8 cellular contexts compared by ENCODE assay signal in genomic region chr9:134456740-134457315, GRCh38.
DNase-seq lines count a peak whose midpoint lies in the region; ATAC-seq and TF ChIP-seq lines count a peak whose summit lies in the region.

No MANE protein-coding gene starts in this region.

- peaks cover under 1% of the 10 kb centered on the region for H3K27me3 Mint-ChIP-seq in T-helper 17 cell

- peak overlapping the region; percentile 94 for H3K4me3 Mint-ChIP-seq in T-helper 17 cell

- peak overlapping the region; percentile 86 for H3K27ac Mint-ChIP-seq in T-helper 17 cell

- H3K4me1 ChIP-seq in BLaER1 treated with 17β-estradiol and CSF1 and Interleukin-3, amounts not matched to agents 10 nM and 100 nM, result peaks cover 63 to 90% (median 88%) of the 10 kb centered on the region in 10 experiments
- H3K4me1 ChIP-seq in esophagus (ENCODE audit: control insufficient read depth in 2 of 2, insufficient read depth in 2 of 2, low read length in 1 of 2) (peaks cover 3 to 12% of the 10 kb centered on the region in 2 donors), prostate gland (replicated peaks) (peaks cover 11% of the 10 kb centered on the region)

- H3K4me3 ChIP-seq in BLaER1 treated with 17β-estradiol and CSF1 and Interleukin-3, amounts not matched to agents 10 nM and 100 nM, result peak overlapping the region in 9 of 10 experiments; percentile 21 to 63 (median 30); a peak in 14 of 20 replicates
- no peak overlapping the region for H3K4me3 ChIP-seq in esophagus (ENCODE audit: low read depth in 1 of 2, low read length in 2 of 2)
- H3K4me3 ChIP-seq in prostate gland, result peak overlapping the region in 1 of 2 donors; percentile 25

- peak overlapping the region; percentile 86 to 98 (median 93) for H3K4me2 ChIP-seq in BLaER1 treated with 17β-estradiol and CSF1 and Interleukin-3, amounts not matched to agents 10 nM and 100 nM

- no peaks in the 10 kb centered on the region; a peak in 2 of 22 replicates for H3K27me3 ChIP-seq in BLaER1 treated with 17β-estradiol and CSF1 and Interleukin-3, amounts not matched to agents 10 nM and 100 nM
- H3K27me3 ChIP-seq in esophagus (ENCODE audit: control insufficient read depth in 1 of 2, insufficient read depth in 2 of 2, low read length in 2 of 2) (no peaks in the 10 kb centered on the region), prostate gland (replicated peaks; ENCODE audit: insufficient read depth) (no peaks in the 10 kb centered on the region)

- ATAC-seq in T-helper 17 cell, result no peak
- no peak for ATAC-seq in GM21367 (IDR thresholded peaks at IDR 0.05; ENCODE audit: unreplicated experiment)
- no peak for ATAC-seq in HG02571 (IDR thresholded peaks at IDR 0.05; ENCODE audit: unreplicated experiment)

- H3K36me3 Mint-ChIP-seq in T-helper 17 cell (ENCODE audit: low read depth), result no peaks in the 10 kb centered on the region

- H3K9ac ChIP-seq in BLaER1 treated with 17β-estradiol and CSF1 and Interleukin-3, amounts not matched to agents 10 nM and 100 nM, result peak overlapping the region; percentile 57 to 95 (median 79)

- DNase-seq in T-helper 17 cell (no peak), prostate gland (ENCODE audit: low spot score) (no peak), HuH-7 (ENCODE audit: low spot score) (no peak), H4 (ENCODE audit: low spot score) (no peak)

- H3K4me1 Mint-ChIP-seq in T-helper 17 cell, result peaks cover 6% of the 10 kb centered on the region

- H3K36me3 ChIP-seq in BLaER1 treated with 17β-estradiol and CSF1 and Interleukin-3, amounts not matched to agents 10 nM and 100 nM, result no peaks in the 10 kb centered on the region
- H3K36me3 ChIP-seq in esophagus (ENCODE audit: control insufficient read depth in 2 of 2, insufficient read depth in 2 of 2, low read length in 1 of 2) (no peaks in the 10 kb centered on the region), prostate gland (no peaks in the 10 kb centered on the region)

- H4K20me1 ChIP-seq in BLaER1 treated with 17β-estradiol and CSF1 and Interleukin-3, amounts not matched to agents 10 nM and 100 nM, result no peaks in the 10 kb centered on the region

- peak overlapping the region; percentile 62 to 100 (median 95) for H3K27ac ChIP-seq in BLaER1 treated with 17β-estradiol and CSF1 and Interleukin-3, amounts not matched to agents 10 nM and 100 nM
- peak overlapping the region; percentile 82 to 83 for H3K27ac ChIP-seq in esophagus (ENCODE audit: low read depth in 2 of 2, low read length in 1 of 2)
- peak overlapping the region; percentile 78 to 80 for H3K27ac ChIP-seq in prostate gland

- 78 to 80% methylated on average over 12 of the region's 12 CpGs for WGBS in esophagus, 2 donors
- 90% methylated on average over 11 of the region's 12 CpGs for WGBS in prostate gland

- intact Hi-C loops in prostate gland (cut with DNase I), result loop anchor here (5.0 kb wide), 2 partner anchors 185 to 225 kb away; partner anchors contain the start of gene COL5A1

- TF ChIP-seq POLR2A in prostate gland (IDR thresholded peaks at IDR 0.05), result no peak

- TF ChIP-seq CTCF in prostate gland (IDR thresholded peaks at IDR 0.05), result no peak

- H3K9me3 ChIP-seq in BLaER1 treated with 17β-estradiol and CSF1 and Interleukin-3, amounts not matched to agents 10 nM and 100 nM (replicated peaks in 1 of 11), result peaks cover 4 to 7% (median 6%) of the 10 kb centered on the region in 11 experiments; a peak in 18 of 22 replicates
- H3K9me3 ChIP-seq in T-helper 17 cell (ENCODE audit: control insufficient read depth, low read length, poor library complexity, severe bottlenecking) (no peaks in the 10 kb centered on the region), esophagus (ENCODE audit: control insufficient read depth in 2 of 2, insufficient read depth in 1 of 2, low read depth in 1 of 2, low read length in 1 of 2) (peaks cover 3 to 10% of the 10 kb centered on the region in 2 donors), prostate gland (no peaks in the 10 kb centered on the region)

Comparison
In these comparisons a context has a peak if more than half of its experiments do, and no peak if none do; other contexts are left out.
1. H3K4me3 ChIP-seq: peak in BLaER1 treated with 17β-estradiol and CSF1 and Interleukin-3, amounts not matched to agents 10 nM and 100 nM (9 of 10); none in esophagus (0 of 2).
2. Peak in every context shown above with its lines, with median percentiles within 50 percentile points of each other: H3K27ac ChIP-seq.